In genomic region chr6:7143161-7143974, GRCh38 we compare ENCODE assay signal across 9 cellular contexts. TPM values are rescaled to one million over a fixed set of nuclear protein-coding genes. Genes with fewer than 3 reads are reported as not detected.
DNase-seq lines count a peak whose midpoint lies in the region; ATAC-seq and TF ChIP-seq lines count a peak whose summit lies in the region.
"Had no signal": no experiment of that assay in that cellular context is flagged by ENCODE, and none has a peak within 500 bp of the region (broad histone marks: within the 10 kb centered on the region; RNA-seq: fewer than 3 reads in every experiment).

No MANE protein-coding gene starts in this region.

- intact Hi-C loops in sciatic nerve (cut with DNase I): no loop called here

- peak; percentile 11 for DNase-seq in NCI-H146 (lab: John Stamatoyannopoulos, UW)
- DNase-seq in NCI-H146 treated with DMSO at 0.1 percent for 48 hours (lab: John Stamatoyannopoulos, UW; ENCODE audit: unreplicated experiment): no peak
- DNase-seq in NCI-H510A (lab: John Stamatoyannopoulos, UW): peak; percentile 61
- peak; percentile 77 to 89 for DNase-seq in erythroblast (lab: John Stamatoyannopoulos, UW)
- DNase-seq in sciatic nerve (ENCODE audit: low spot score): no peak
- no peak for DNase-seq in NAMALWA (ENCODE audit: low spot score)
- DNase-seq in T1000 (lab: John Stamatoyannopoulos, UW): no peak

- ATAC-seq in sciatic nerve (peak; percentile 44), HG03439 (IDR thresholded peaks at IDR 0.05; ENCODE audit: unreplicated experiment) (no peak)
- ATAC-seq: A549 had no signal

- TF ChIP-seq POLR2A in erythroblast (IDR thresholded peaks at IDR 0.05; ENCODE audit: low read length): peak; percentile 67

RNA-seq across cellular contexts. Expression of gene RREB1, which starts 35.6 kb away (rescaled TPM):
- total RNA-seq in sciatic nerve: 50.6 TPM

Comparison
In these comparisons a context has a peak if more than half of its experiments do, and no peak if none do; other contexts are left out.
1. DNase-seq: peak in NCI-H146 (single experiment), NCI-H510A (single experiment) and erythroblast (2 of 2); none in NCI-H146 treated with DMSO at 0.1 percent for 48 hours (single experiment), sciatic nerve (single experiment), NAMALWA (single experiment) and T1000 (single experiment).